Comparison of ENCODE assay signal across 26 cellular contexts in genomic region chr1:209432443-209432825, GRCh38.
DNase-seq lines count a peak whose midpoint lies in the region; ATAC-seq and TF ChIP-seq lines count a peak whose summit lies in the region.
"Had no signal": no experiment of that assay in that cellular context is flagged by ENCODE, and none has a peak within 500 bp of the region (broad histone marks: within the 10 kb centered on the region; RNA-seq: fewer than 3 reads in every experiment).

No MANE protein-coding gene starts in this region.

- H3K79me2 ChIP-seq in smooth muscle cell (ENCODE audit: low read depth), result no peaks in the 10 kb centered on the region

- TF ChIP-seq CTCF in MCF 10A (IDR thresholded peaks at IDR 0.05; ENCODE audit: unreplicated experiment) (no peak), smooth muscle cell (IDR thresholded peaks at IDR 0.05; ENCODE audit: borderline replicate concordance, insufficient read depth, poor library complexity, severe bottlenecking) (no peak)

- BruUV-seq in MCF 10A (replicated peaks; lab: Mats Ljungman, UMichigan), result no TSS peak

- peaks cover 74% of the 10 kb centered on the region for H3K4me1 Mint-ChIP-seq in MCF 10A (ENCODE audit: insufficient read depth, unreplicated experiment)
- H3K4me1 Mint-ChIP-seq: activated CD4-positive, alpha-beta T cell treated with anti-CD3 and anti-CD28 coated beads, Interleukin-2, amount 10 ng/mL, durations not matched to agents 24 days and 14 days; activated naive CD8-positive, alpha-beta T cell treated with anti-CD3 and anti-CD28 coated beads, Interleukin-2, amount 10 ng/mL, durations not matched to agents 7 days and 5 days; stimulated activated naive B cell treated with anti-CD40 and anti-IgM and Interleukin-4, amounts not matched to agents 10 μg/mL and 1 μg/mL and 100 μg/mL, for 72 hours; T-cell had no signal

- DNase-seq in MCF 10A (ENCODE audit: unreplicated experiment) (peak; percentile 54), smooth muscle cell (lab: John Stamatoyannopoulos, UW; ENCODE audit: unreplicated experiment) (no peak), cerebellar cortex (ENCODE audit: low spot score) (no peak), AG08396 (ENCODE audit: low spot score) (no peak), A172 (ENCODE audit: low spot score) (no peak)
- DNase-seq: activated CD4-positive, alpha-beta T cell treated with anti-CD3 and anti-CD28 coated beads, Interleukin-2, amount 10 ng/mL, durations not matched to agents 24 days and 14 days; activated gamma-delta T cell; activated naive CD8-positive, alpha-beta T cell treated with anti-CD3 and anti-CD28 coated beads, Interleukin-2, amount 10 ng/mL, durations not matched to agents 7 days and 5 days; activated T-cell treated with anti-CD3 and anti-CD28 coated beads, Interleukin-2, amount 50 U/mL, for 1 hour; CD4-positive, alpha-beta T cell; effector memory CD4-positive, alpha-beta T cell; lower lobe of right lung; NCI-H1436; NCI-H446 treated with DMSO at 0.1 percent for 48 hours; NCI-H82; retina; stimulated activated naive B cell treated with anti-CD40 and anti-IgM and Interleukin-4, amounts not matched to agents 10 μg/mL and 1 μg/mL and 100 μg/mL, for 72 hours; substantia nigra; T-cell had no signal

- H3F3A ChIP-seq in smooth muscle cell (ENCODE audit: low read depth), result peaks cover 4% of the 10 kb centered on the region

- CTCF ChIA-PET in MCF 10A (lab: Yijun Ruan, JAX), result interaction anchor here (1.0 to 26.1 kb wide), 9 partner anchors 10 to 231 kb away, joined by 3 to 1242 read pairs (median 30); no protein-coding TSS in a partner anchor

- no peaks in the 10 kb centered on the region for H4K20me1 ChIP-seq in smooth muscle cell (ENCODE audit: low read depth)

- H3K36me3 ChIP-seq in HUES48 (ENCODE audit: control insufficient read depth, insufficient read depth, low read length), result peaks cover 8% of the 10 kb centered on the region; the same call in 1 of the 2 replicates
- peaks cover 15% of the 10 kb centered on the region for H3K36me3 ChIP-seq in iPS-15b (ENCODE audit: control insufficient read depth, insufficient read depth, low read length)
- no peaks in the 10 kb centered on the region for H3K36me3 ChIP-seq in smooth muscle cell (ENCODE audit: low read depth)
- H3K36me3 ChIP-seq: ascending aorta, HAP-1, lower lobe of right lung had no signal

- peaks cover 74% of the 10 kb centered on the region for H3K4me1 ChIP-seq in HUES48 (ENCODE audit: control insufficient read depth, insufficient read depth, low read length)
- peaks cover 50% of the 10 kb centered on the region for H3K4me1 ChIP-seq in iPS-15b (ENCODE audit: control insufficient read depth, insufficient read depth, low read length)
- peaks cover 34% of the 10 kb centered on the region for H3K4me1 ChIP-seq in smooth muscle cell (ENCODE audit: low read depth)
- H3K4me1 ChIP-seq: ascending aorta, lower lobe of right lung had no signal

- peak overlapping the region; percentile 90 for H3K27ac Mint-ChIP-seq in MCF 10A (ENCODE audit: low read depth, unreplicated experiment)
- H3K27ac Mint-ChIP-seq: activated CD4-positive, alpha-beta T cell treated with anti-CD3 and anti-CD28 coated beads, Interleukin-2, amount 10 ng/mL, durations not matched to agents 24 days and 14 days; activated naive CD8-positive, alpha-beta T cell treated with anti-CD3 and anti-CD28 coated beads, Interleukin-2, amount 10 ng/mL, durations not matched to agents 7 days and 5 days; CD4-positive, alpha-beta T cell; natural killer cell treated with Interleukin-12 subunit alpha and Interleukin-12 subunit beta and Interleukin-15 and Interleukin-18, amount 100 ng/mL, for 72 hours; stimulated activated naive B cell treated with anti-CD40 and anti-IgM and Interleukin-4, amounts not matched to agents 10 μg/mL and 1 μg/mL and 100 μg/mL, for 72 hours; T-cell had no signal

- POLR2A ChIA-PET in MCF 10A (lab: Yijun Ruan, JAX), result interaction anchor here (0.6 to 38.6 kb wide), 20 partner anchors 13 to 1188 kb away, joined by 3 to 6956 read pairs (median 12); partner anchors contain the start of genes LAMB3 and PLXNA2

- H3K9me3 Mint-ChIP-seq in MCF 10A (ENCODE audit: unreplicated experiment), result no peaks in the 10 kb centered on the region
- H3K9me3 Mint-ChIP-seq: activated CD4-positive, alpha-beta T cell treated with anti-CD3 and anti-CD28 coated beads, Interleukin-2, amount 10 ng/mL, durations not matched to agents 24 days and 14 days; activated naive CD8-positive, alpha-beta T cell treated with anti-CD3 and anti-CD28 coated beads, Interleukin-2, amount 10 ng/mL, durations not matched to agents 7 days and 5 days; CD4-positive, alpha-beta T cell; natural killer cell treated with Interleukin-12 subunit alpha and Interleukin-12 subunit beta and Interleukin-15 and Interleukin-18, amount 100 ng/mL, for 72 hours; stimulated activated naive B cell treated with anti-CD40 and anti-IgM and Interleukin-4, amounts not matched to agents 10 μg/mL and 1 μg/mL and 100 μg/mL, for 72 hours; T-cell had no signal

- H3K9me3 ChIP-seq in HUES48 (ENCODE audit: control insufficient read depth, insufficient read depth, low read length) (no peaks in the 10 kb centered on the region), iPS-15b (ENCODE audit: control insufficient read depth, insufficient read depth, low read length) (no peaks in the 10 kb centered on the region), smooth muscle cell (replicated peaks; ENCODE audit: low read depth) (no peaks in the 10 kb centered on the region)
- H3K9me3 ChIP-seq: ascending aorta, HAP-1, lower lobe of right lung had no signal

- H3K9ac ChIP-seq in HUES48 (ENCODE audit: low read depth, low read length) (no peak overlapping the region), iPS-15b (ENCODE audit: low read depth, low read length) (peak overlapping the region; percentile 10), smooth muscle cell (ENCODE audit: low read depth) (no peak overlapping the region)

- no peaks in the 10 kb centered on the region for H3K27me3 Mint-ChIP-seq in MCF 10A (ENCODE audit: insufficient read depth, unreplicated experiment)

- peak overlapping the region; percentile 39 for H3K4me2 ChIP-seq in smooth muscle cell

- peak overlapping the region; percentile 93 for H3K4me3 Mint-ChIP-seq in MCF 10A (ENCODE audit: unreplicated experiment)
- H3K4me3 Mint-ChIP-seq: activated CD4-positive, alpha-beta T cell treated with anti-CD3 and anti-CD28 coated beads, Interleukin-2, amount 10 ng/mL, durations not matched to agents 24 days and 14 days; activated naive CD8-positive, alpha-beta T cell treated with anti-CD3 and anti-CD28 coated beads, Interleukin-2, amount 10 ng/mL, durations not matched to agents 7 days and 5 days; CD4-positive, alpha-beta T cell; natural killer cell treated with Interleukin-12 subunit alpha and Interleukin-12 subunit beta and Interleukin-15 and Interleukin-18, amount 100 ng/mL, for 72 hours; stimulated activated naive B cell treated with anti-CD40 and anti-IgM and Interleukin-4, amounts not matched to agents 10 μg/mL and 1 μg/mL and 100 μg/mL, for 72 hours; T-cell had no signal

- H2AFZ ChIP-seq in smooth muscle cell (ENCODE audit: low read depth), result no peak overlapping the region

- ATAC-seq in GM21367 (IDR thresholded peaks at IDR 0.05; ENCODE audit: unreplicated experiment), result no peak
- ATAC-seq: lower lobe of right lung; natural killer cell treated with Interleukin-12 subunit alpha and Interleukin-12 subunit beta and Interleukin-15 and Interleukin-18, amount 100 ng/mL, for 72 hours; stimulated activated naive B cell treated with anti-CD40 and anti-IgM and Interleukin-4, amounts not matched to agents 10 μg/mL and 1 μg/mL and 100 μg/mL, for 72 hours; T-cell had no signal

- peaks cover 65% of the 10 kb centered on the region for H3K36me3 Mint-ChIP-seq in MCF 10A (ENCODE audit: insufficient read depth, unreplicated experiment)
- H3K36me3 Mint-ChIP-seq: activated naive CD8-positive, alpha-beta T cell treated with anti-CD3 and anti-CD28 coated beads, Interleukin-2, amount 10 ng/mL, durations not matched to agents 7 days and 5 days; natural killer cell treated with Interleukin-12 subunit alpha and Interleukin-12 subunit beta and Interleukin-15 and Interleukin-18, amount 100 ng/mL, for 72 hours; stimulated activated naive B cell treated with anti-CD40 and anti-IgM and Interleukin-4, amounts not matched to agents 10 μg/mL and 1 μg/mL and 100 μg/mL, for 72 hours; T-cell had no signal

- intact Hi-C loops in MCF 10A (cut with micrococcal nuclease), result loop anchor here (1.0 to 10.0 kb wide), 2 partner anchors 43 to 438 kb away; no protein-coding TSS in a partner anchor

- no peaks in the 10 kb centered on the region for H3K27me3 ChIP-seq in HUES48 (ENCODE audit: control insufficient read depth, insufficient read depth, low read length)
- no peaks in the 10 kb centered on the region for H3K27me3 ChIP-seq in iPS-15b (ENCODE audit: control insufficient read depth, insufficient read depth, low read length)
- no peaks in the 10 kb centered on the region for H3K27me3 ChIP-seq in smooth muscle cell (ENCODE audit: low read depth)
- H3K27me3 ChIP-seq: ascending aorta had no signal

- 78% methylated on average over 4 of the region's 4 CpGs for WGBS in smooth muscle cell (ENCODE audit: low lambda C conversion rate)

- H3K27ac ChIP-seq in HUES48 (ENCODE audit: low read depth, low read length) (peak overlapping the region; percentile 93), smooth muscle cell (ENCODE audit: low read depth) (peak overlapping the region; percentile 42)
- H3K27ac ChIP-seq: ascending aorta, coronary artery, lower lobe of right lung had no signal

- H3K4me3 ChIP-seq in HUES48 (ENCODE audit: low read depth, low read length) (no peak overlapping the region), iPS-15b (ENCODE audit: low read depth, low read length) (peak overlapping the region; percentile 5), smooth muscle cell (no peak overlapping the region)
- H3K4me3 ChIP-seq: ascending aorta, coronary artery, HAP-1, lower lobe of right lung had no signal
